In the genomic region with DNA sequence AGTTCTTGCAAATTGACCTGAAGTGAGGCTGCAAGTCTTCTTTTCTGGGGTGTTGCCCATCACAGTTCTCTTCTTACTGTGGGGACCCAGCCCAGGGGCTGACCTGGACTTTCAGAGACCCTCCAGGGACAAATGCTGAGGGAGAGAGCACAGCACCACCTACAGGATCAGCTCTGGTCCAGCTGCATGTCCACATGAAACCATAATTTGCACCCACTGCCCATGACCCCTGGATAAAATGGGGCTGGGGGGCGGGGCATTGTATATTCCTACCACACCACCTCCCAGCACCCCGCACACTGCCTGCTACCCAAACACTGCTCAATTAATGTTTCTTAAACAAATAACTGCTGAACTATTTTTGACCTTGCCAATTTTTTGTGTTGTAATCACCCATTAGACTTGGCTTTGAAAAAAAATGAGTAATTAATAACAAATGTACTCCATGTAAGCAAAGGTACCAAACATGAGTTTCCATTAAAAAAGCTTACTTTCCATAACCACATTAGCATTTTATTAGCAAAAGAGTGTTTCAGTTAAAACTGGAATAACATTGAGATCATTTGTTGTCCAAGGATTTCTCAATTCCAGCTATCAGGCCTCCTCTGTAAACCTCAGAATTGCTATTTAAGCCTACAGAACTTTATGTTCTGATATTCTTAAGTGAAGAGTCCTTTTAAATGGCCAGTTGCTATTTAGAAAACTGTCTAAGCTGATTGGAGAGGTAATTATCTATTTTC, we compare ENCODE assay signal across 1 cellular context.
TF ChIP-seq lines count a peak whose summit lies in the region.

No MANE protein-coding gene starts in this region.

TF ChIP-seq in SK-N-SH, 30 proteins besides CTCF, POLR2A, EP300 and RAD21 (continued from another document):
- TF ChIP-seq, protein P1, sequence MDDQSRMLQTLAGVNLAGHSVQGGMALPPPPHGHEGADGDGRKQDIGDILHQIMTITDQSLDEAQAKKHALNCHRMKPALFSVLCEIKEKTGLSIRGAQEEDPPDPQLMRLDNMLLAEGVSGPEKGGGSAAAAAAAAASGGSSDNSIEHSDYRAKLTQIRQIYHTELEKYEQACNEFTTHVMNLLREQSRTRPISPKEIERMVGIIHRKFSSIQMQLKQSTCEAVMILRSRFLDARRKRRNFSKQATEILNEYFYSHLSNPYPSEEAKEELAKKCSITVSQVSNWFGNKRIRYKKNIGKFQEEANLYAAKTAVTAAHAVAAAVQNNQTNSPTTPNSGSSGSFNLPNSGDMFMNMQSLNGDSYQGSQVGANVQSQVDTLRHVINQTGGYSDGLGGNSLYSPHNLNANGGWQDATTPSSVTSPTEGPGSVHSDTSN (IDR thresholded peaks at IDR 0.05): no peak
- TF ChIP-seq ELF1 (IDR thresholded peaks at IDR 0.05) (no peak), TAF1 (IDR thresholded peaks at IDR 0.05; ENCODE audit: borderline replicate concordance, low read depth, low read length) (no peak), IRF3 (IDR thresholded peaks at IDR 0.05; ENCODE audit: low read depth, low read length) (no peak)
- TF ChIP-seq, protein P2, sequence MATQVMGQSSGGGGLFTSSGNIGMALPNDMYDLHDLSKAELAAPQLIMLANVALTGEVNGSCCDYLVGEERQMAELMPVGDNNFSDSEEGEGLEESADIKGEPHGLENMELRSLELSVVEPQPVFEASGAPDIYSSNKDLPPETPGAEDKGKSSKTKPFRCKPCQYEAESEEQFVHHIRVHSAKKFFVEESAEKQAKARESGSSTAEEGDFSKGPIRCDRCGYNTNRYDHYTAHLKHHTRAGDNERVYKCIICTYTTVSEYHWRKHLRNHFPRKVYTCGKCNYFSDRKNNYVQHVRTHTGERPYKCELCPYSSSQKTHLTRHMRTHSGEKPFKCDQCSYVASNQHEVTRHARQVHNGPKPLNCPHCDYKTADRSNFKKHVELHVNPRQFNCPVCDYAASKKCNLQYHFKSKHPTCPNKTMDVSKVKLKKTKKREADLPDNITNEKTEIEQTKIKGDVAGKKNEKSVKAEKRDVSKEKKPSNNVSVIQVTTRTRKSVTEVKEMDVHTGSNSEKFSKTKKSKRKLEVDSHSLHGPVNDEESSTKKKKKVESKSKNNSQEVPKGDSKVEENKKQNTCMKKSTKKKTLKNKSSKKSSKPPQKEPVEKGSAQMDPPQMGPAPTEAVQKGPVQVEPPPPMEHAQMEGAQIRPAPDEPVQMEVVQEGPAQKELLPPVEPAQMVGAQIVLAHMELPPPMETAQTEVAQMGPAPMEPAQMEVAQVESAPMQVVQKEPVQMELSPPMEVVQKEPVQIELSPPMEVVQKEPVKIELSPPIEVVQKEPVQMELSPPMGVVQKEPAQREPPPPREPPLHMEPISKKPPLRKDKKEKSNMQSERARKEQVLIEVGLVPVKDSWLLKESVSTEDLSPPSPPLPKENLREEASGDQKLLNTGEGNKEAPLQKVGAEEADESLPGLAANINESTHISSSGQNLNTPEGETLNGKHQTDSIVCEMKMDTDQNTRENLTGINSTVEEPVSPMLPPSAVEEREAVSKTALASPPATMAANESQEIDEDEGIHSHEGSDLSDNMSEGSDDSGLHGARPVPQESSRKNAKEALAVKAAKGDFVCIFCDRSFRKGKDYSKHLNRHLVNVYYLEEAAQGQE (IDR thresholded peaks at IDR 0.05; ENCODE audit: low read depth, low read length): no peak
